ENCODE assay signal across 12 cellular contexts in genomic region chr19:39720144-39720543, GRCh38. TPM values are rescaled to one million over a fixed set of nuclear protein-coding genes. Genes with fewer than 3 reads are reported as not detected.
"Had no signal": no experiment of that assay in that cellular context is flagged by ENCODE, and none has a peak within 500 bp of the region (broad histone marks: within the 10 kb centered on the region; RNA-seq: fewer than 3 reads in every experiment).

No MANE protein-coding gene starts in this region.

RNA-seq across cellular contexts. Expression of gene LGALS14, which starts 15.9 kb away (rescaled TPM):
- total RNA-seq: OCI-LY7, PC-3, PC-9, Peyer's patch, Right ventricle myocardium inferior, Right ventricle myocardium superior, RPMI7951, SJCRH30, SJSA1, SK-MEL-5 had no signal
- polyA plus RNA-seq: SK-N-SH had no signal

RNA-seq across cellular contexts. Expression of gene CLC, which starts 17.7 kb away (rescaled TPM):
- total RNA-seq: OCI-LY7, PC-3, PC-9, Peyer's patch, Right ventricle myocardium inferior, Right ventricle myocardium superior, RPMI7951, SJCRH30, SJSA1, SK-MEL-5 had no signal
- polyA plus RNA-seq: SK-N-SH had no signal

RNA-seq across cellular contexts. Expression of gene LEUTX, which starts 58.5 kb away (rescaled TPM):
- total RNA-seq: OCI-LY7, PC-3, PC-9, Peyer's patch, Right ventricle myocardium inferior, Right ventricle myocardium superior, RPMI7951, SJCRH30, SJSA1, SK-MEL-5, T-cell had no signal
- polyA plus RNA-seq: SK-N-SH had no signal
